In the genomic region with DNA sequence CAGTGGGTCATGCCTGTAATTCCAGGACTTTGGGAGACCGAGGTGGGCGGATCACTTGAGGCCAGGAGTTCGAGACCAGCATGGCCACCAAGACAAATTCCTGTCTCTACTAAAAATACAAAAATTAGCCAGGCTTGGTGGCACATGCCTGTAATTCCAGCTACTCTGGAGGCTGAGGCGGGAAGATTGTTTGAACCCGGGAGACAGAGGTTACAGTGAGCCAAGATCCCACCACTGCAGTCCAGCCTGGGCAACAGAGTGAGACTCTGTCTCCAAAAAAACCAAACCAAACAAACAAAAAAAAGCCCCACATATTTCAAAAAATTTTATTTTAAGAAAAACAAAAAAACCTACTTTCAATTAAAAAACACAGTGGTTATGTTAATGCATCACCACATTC, we compare ENCODE assay signal across 8 cellular contexts. TPM values are rescaled to one million over a fixed set of nuclear protein-coding genes. Genes with fewer than 3 reads are reported as not detected.
A peak's percentile ranks its signal among the peaks of the same experiment; 100 is the strongest.
DNase-seq lines count a peak whose midpoint lies in the region; ATAC-seq and TF ChIP-seq lines count a peak whose summit lies in the region.
"Not testable (repeated sequence)": the region's sequence is repeated elsewhere in the genome, so short reads cannot be mapped to it uniquely, and the experiment has no call there.

No MANE protein-coding gene starts in this region.

- not testable (repeated sequence) for H2BK5ac ChIP-seq in mesenchymal stem cell (ENCODE audit: low read depth, low read length, poor library complexity, severe bottlenecking)

- not testable (repeated sequence) for H3K79me1 ChIP-seq in mesenchymal stem cell (replicated peaks; ENCODE audit: low read length, poor library complexity, severe bottlenecking)

- CTCF ChIA-PET in AG04449 (lab: Yijun Ruan, JAX), result interaction anchor here (1.4 to 1.7 kb wide), 2 partner anchors 321 to 905 kb away, joined by 3 to 8 read pairs; no protein-coding TSS in a partner anchor
- CTCF ChIA-PET in activated CD8-positive, alpha-beta T cell treated with anti-CD3 and anti-CD28 coated beads, Interleukin-2, amount 10 ng/mL, durations not matched to agents 7 days and 5 days (lab: Charles Lee), result interaction anchor here (1.1 to 1.3 kb wide), 2 partner anchors 82 to 322 kb away, joined by 3 to 4 read pairs; no protein-coding TSS in a partner anchor

- H2BK15ac ChIP-seq in mesenchymal stem cell (ENCODE audit: low read depth, poor library complexity, severe bottlenecking), result not testable (repeated sequence)

- not testable (repeated sequence) for H4K20me1 ChIP-seq in OCI-LY3 (ENCODE audit: insufficient read depth, low read length)

- TF ChIP-seq POLR2A in breast epithelium (IDR thresholded peaks at IDR 0.05), result not testable (repeated sequence)

- H3K79me2 ChIP-seq in OCI-LY3 (ENCODE audit: low read length), result peaks cover 56% of the 10 kb centered on the region

- H3K27me3 ChIP-seq in H7 (ENCODE audit: control insufficient read depth, insufficient read depth, low read length); OCI-LY3 (ENCODE audit: low read depth, low read length); breast epithelium; mesenchymal stem cell (ENCODE audit: control insufficient read depth in 1 of 2, insufficient read depth in 1 of 2, low read length in 2 of 2): not testable (repeated sequence)

- H2AFZ ChIP-seq in OCI-LY3 (ENCODE audit: low read depth, low read length); mesenchymal stem cell (ENCODE audit: low read depth, low read length): not testable (repeated sequence)

- H4K8ac ChIP-seq in mesenchymal stem cell (ENCODE audit: low read length), result not testable (repeated sequence)

- not testable (repeated sequence) for H2BK120ac ChIP-seq in mesenchymal stem cell (ENCODE audit: low read depth, low read length)

- intact Hi-C loops in breast epithelium (cut with DNase I; ENCODE audit: low total_unique reads), result not testable (repeated sequence)

- H3K4me3 ChIP-seq in AG04449 (ENCODE audit: low read depth, low read length) (peak overlapping the region; percentile 99), H7 (ENCODE audit: insufficient read depth, low read depth, low read length) (peak overlapping the region; percentile 79; the same call in 1 of the 2 replicates), OCI-LY3 (ENCODE audit: low read length) (peak overlapping the region; percentile 93), breast epithelium (peak overlapping the region in 2 of 3 donors; percentile 76 to 80), fibroblast of the aortic adventitia (ENCODE audit: low read depth, low read length) (peak overlapping the region; percentile 95), mesenchymal stem cell (ENCODE audit: insufficient read depth in 1 of 2, low read depth in 1 of 2, low read length in 2 of 2) (peak overlapping the region in 1 of 2 experiments; percentile 99), skeletal muscle cell (ENCODE audit: low read depth, low read length) (peak overlapping the region; percentile 91)

- peaks cover 20% of the 10 kb centered on the region for H3K4me1 ChIP-seq in OCI-LY3 (ENCODE audit: low read length)
- not testable (repeated sequence) for H3K4me1 ChIP-seq in breast epithelium; mesenchymal stem cell (ENCODE audit: control insufficient read depth, insufficient read depth, low read depth, low read length)

- not testable (repeated sequence) for H3K18ac ChIP-seq in mesenchymal stem cell (ENCODE audit: low read depth in 1 of 2, low read length in 2 of 2)

- ATAC-seq in activated CD8-positive, alpha-beta T cell treated with anti-CD3 and anti-CD28 coated beads, Interleukin-2, amount 10 ng/mL, durations not matched to agents 7 days and 5 days, result not testable (repeated sequence)

- H3K14ac ChIP-seq in mesenchymal stem cell (ENCODE audit: low read length in 2 of 2), result not testable (repeated sequence)

- POLR2A ChIA-PET in AG04449 (lab: Yijun Ruan, JAX); activated CD8-positive, alpha-beta T cell treated with anti-CD3 and anti-CD28 coated beads, Interleukin-2, amount 10 ng/mL, durations not matched to agents 7 days and 5 days (lab: Charles Lee): not testable (repeated sequence)

- not testable (repeated sequence) for H3K27ac ChIP-seq in OCI-LY3 (ENCODE audit: low read length); breast epithelium; mesenchymal stem cell (ENCODE audit: low read length, poor library complexity, severe bottlenecking)

- H3K36me3 Mint-ChIP-seq in activated CD8-positive, alpha-beta T cell treated with anti-CD3 and anti-CD28 coated beads, Interleukin-2, amount 10 ng/mL, durations not matched to agents 7 days and 5 days (ENCODE audit: low read depth), result peaks cover 14% of the 10 kb centered on the region

- H3K9me3 ChIP-seq in OCI-LY3 (ENCODE audit: insufficient read depth, low read length); breast epithelium; mesenchymal stem cell (ENCODE audit: control insufficient read depth, low read length): not testable (repeated sequence)

- not testable (repeated sequence) for H3K36me3 ChIP-seq in H7 (replicated peaks; ENCODE audit: control insufficient read depth, insufficient read depth, low read length); breast epithelium
- H3K36me3 ChIP-seq in OCI-LY3 (replicated peaks; ENCODE audit: low read depth, low read length), result peaks cover 18% of the 10 kb centered on the region
- H3K36me3 ChIP-seq in mesenchymal stem cell (ENCODE audit: control insufficient read depth in 1 of 2, insufficient read depth in 2 of 2, low read depth in 1 of 2, low read length in 2 of 2), result peaks cover under 1 to 17% of the 10 kb centered on the region in 2 experiments

- WGBS in mesenchymal stem cell, result 96% methylated on average over 5 of the region's 5 CpGs

- DNase-seq in AG04449 (ENCODE audit: low read depth, low spot score); H7; activated CD8-positive, alpha-beta T cell treated with anti-CD3 and anti-CD28 coated beads, Interleukin-2, amount 10 ng/mL, durations not matched to agents 7 days and 5 days; breast epithelium (ENCODE audit: low spot score in 2 of 2); fibroblast of the aortic adventitia (ENCODE audit: low read depth); mesenchymal stem cell; skeletal muscle cell (ENCODE audit: low read depth): not testable (repeated sequence)

- peak overlapping the region; percentile 100 for H3K4me3 Mint-ChIP-seq in activated CD8-positive, alpha-beta T cell treated with anti-CD3 and anti-CD28 coated beads, Interleukin-2, amount 10 ng/mL, durations not matched to agents 7 days and 5 days

- H3K27me3 Mint-ChIP-seq in activated CD8-positive, alpha-beta T cell treated with anti-CD3 and anti-CD28 coated beads, Interleukin-2, amount 10 ng/mL, durations not matched to agents 7 days and 5 days (ENCODE audit: low read depth), result not testable (repeated sequence)

- H3K9ac ChIP-seq in OCI-LY3 (ENCODE audit: low read length), result peak overlapping the region; percentile 94
- peak overlapping the region; percentile 97 for H3K9ac ChIP-seq in mesenchymal stem cell (ENCODE audit: low read length)

- H3K23ac ChIP-seq in mesenchymal stem cell (ENCODE audit: low read length in 2 of 2), result not testable (repeated sequence)

- H3K4me2 ChIP-seq in OCI-LY3 (ENCODE audit: low read length), result peak overlapping the region; percentile 96
- H3K4me2 ChIP-seq in mesenchymal stem cell (ENCODE audit: low read length, poor library complexity, severe bottlenecking), result not testable (repeated sequence)

- H2AK5ac ChIP-seq in mesenchymal stem cell (ENCODE audit: low read length, severe bottlenecking), result not testable (repeated sequence)

- not testable (repeated sequence) for H4K91ac ChIP-seq in mesenchymal stem cell (ENCODE audit: low read length)

- not testable (repeated sequence) for H3K4ac ChIP-seq in mesenchymal stem cell (ENCODE audit: low read depth in 1 of 2, low read length in 2 of 2)

- not testable (repeated sequence) for H3K9me3 Mint-ChIP-seq in activated CD8-positive, alpha-beta T cell treated with anti-CD3 and anti-CD28 coated beads, Interleukin-2, amount 10 ng/mL, durations not matched to agents 7 days and 5 days (ENCODE audit: insufficient read depth)

- not testable (repeated sequence) for TF ChIP-seq CTCF in AG04449 (IDR thresholded peaks at IDR 0.05; ENCODE audit: insufficient read depth, low read length, missing control alignments); OCI-LY3 (IDR thresholded peaks at IDR 0.05; ENCODE audit: low read depth, low read length); breast epithelium (IDR thresholded peaks at IDR 0.05); fibroblast of the aortic adventitia (IDR thresholded peaks at IDR 0.05; ENCODE audit: insufficient read depth, low read length)

- H2BK12ac ChIP-seq in mesenchymal stem cell (ENCODE audit: low read length in 2 of 2), result not testable (repeated sequence)

- peak overlapping the region; percentile 49 for H3K27ac Mint-ChIP-seq in activated CD8-positive, alpha-beta T cell treated with anti-CD3 and anti-CD28 coated beads, Interleukin-2, amount 10 ng/mL, durations not matched to agents 7 days and 5 days

- H3K4me1 Mint-ChIP-seq in activated CD8-positive, alpha-beta T cell treated with anti-CD3 and anti-CD28 coated beads, Interleukin-2, amount 10 ng/mL, durations not matched to agents 7 days and 5 days (ENCODE audit: low read depth), result peaks cover 24% of the 10 kb centered on the region

RNA-seq across cellular contexts. Expression of a gene that starts 1.2 kb away (rescaled TPM):
- total RNA-seq in H7 (2014; rRNA removed; shearing (Covaris generic)), result 123 and 130 TPM in 2 replicates
- 10 to 100 TPM; 66.3 to 69.1 TPM for total RNA-seq in activated CD8-positive, alpha-beta T cell treated with anti-CD3 and anti-CD28 coated beads, Interleukin-2, amount 10 ng/mL, durations not matched to agents 7 days and 5 days
- total RNA-seq in breast epithelium, result 10 to 100 TPM; 11.5 to 32.8 (median 19.3) TPM
- total RNA-seq in fibroblast of the aortic adventitia (ENCODE audit: low replicate concordance), result 28.1 and 34.4 TPM in 2 replicates
- 24.2 TPM for polyA plus RNA-seq in mesenchymal stem cell (2013, experiment 1 of 2)
- 26.0 TPM for polyA plus RNA-seq in mesenchymal stem cell (2013, experiment 2 of 2)

RNA-seq across cellular contexts. Expression of a gene that starts 1.8 kb away (rescaled TPM):
- 1.9 and 6.1 TPM in 2 replicates for total RNA-seq in H7 (2014; rRNA removed; shearing (Covaris generic))
- 1 to 10 TPM; 7.6 to 8.5 TPM for total RNA-seq in activated CD8-positive, alpha-beta T cell treated with anti-CD3 and anti-CD28 coated beads, Interleukin-2, amount 10 ng/mL, durations not matched to agents 7 days and 5 days
- 10 to 100 TPM; 16.6 to 28.2 (median 17.7) TPM for total RNA-seq in breast epithelium
- 14.0 and 14.2 TPM in 2 replicates for total RNA-seq in fibroblast of the aortic adventitia (ENCODE audit: low replicate concordance)
- polyA plus RNA-seq in mesenchymal stem cell (2013, experiment 1 of 2), result 3.6 TPM
- polyA plus RNA-seq in mesenchymal stem cell (2013, experiment 2 of 2), result 3.0 TPM

RNA-seq across cellular contexts. Expression of a gene that starts 38.7 kb away (rescaled TPM):
- 0.55 and 1.2 TPM in 2 replicates for total RNA-seq in H7 (2014; rRNA removed; shearing (Covaris generic))
- 1 to 10 TPM; 5.1 TPM for total RNA-seq in activated CD8-positive, alpha-beta T cell treated with anti-CD3 and anti-CD28 coated beads, Interleukin-2, amount 10 ng/mL, durations not matched to agents 7 days and 5 days
- total RNA-seq in breast epithelium (10 to 100 TPM in 2 of 3 donors, 1 to 10 TPM in 1; 9.5 to 14.5 (median 14.4) TPM), fibroblast of the aortic adventitia (ENCODE audit: low replicate concordance) (8.9 TPM in 2 replicates)
- polyA plus RNA-seq in mesenchymal stem cell (2013, experiment 1 of 2), result 1.5 TPM
- polyA plus RNA-seq in mesenchymal stem cell (2013, experiment 2 of 2), result 1.7 TPM
